In the genomic region with DNA sequence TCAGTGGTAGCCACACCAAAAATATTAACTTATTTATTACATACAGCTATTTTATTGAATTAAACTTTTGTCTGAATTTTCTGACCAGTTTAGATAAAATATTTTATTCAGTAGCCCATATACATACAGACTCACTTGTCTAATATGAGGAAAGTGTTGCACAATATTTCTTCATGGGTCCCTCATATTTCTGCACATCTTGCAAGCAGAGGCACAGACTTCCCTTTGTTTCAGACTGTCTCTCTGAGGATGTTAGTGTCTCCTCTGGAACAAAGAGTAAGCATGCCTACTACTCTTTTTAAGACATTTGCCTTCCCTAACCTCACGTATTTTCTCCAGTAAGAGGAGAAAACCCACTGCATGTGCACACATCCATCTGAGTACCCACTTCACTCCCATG, we compare ENCODE assay signal across 16 cellular contexts.
DNase-seq lines count a peak whose midpoint lies in the region; ATAC-seq, FAIRE-seq and TF ChIP-seq lines count a peak whose summit lies in the region.
"Had no signal": no experiment of that assay in that cellular context is flagged by ENCODE, and none has a peak within 500 bp of the region (broad histone marks: within the 10 kb centered on the region; RNA-seq: fewer than 3 reads in every experiment).

No MANE protein-coding gene starts in this region.

- intact Hi-C loops in HepG2 (cut with micrococcal nuclease; ENCODE audit: unreplicated experiment) (no loop called here), right lobe of liver (cut with DNase I) (no loop called here), K562 (cut with micrococcal nuclease) (no loop called here), thyroid gland (cut with DNase I) (no loop called here)

- TF ChIP-seq CTCF in HepG2 (CRISPR knock-in tag; IDR thresholded peaks at IDR 0.05) (no peak), right lobe of liver (IDR thresholded peaks at IDR 0.05) (no peak), K562 (IDR thresholded peaks at IDR 0.05 in 2 of 3, conservative IDR thresholded peaks at IDR 0.05 in 1 of 3; ENCODE audit: insufficient read depth in 2 of 3, low read depth in 1 of 3, low read length in 3 of 3) (no peak), fibroblast of pulmonary artery (IDR thresholded peaks at IDR 0.05; ENCODE audit: low read length, missing control alignments) (no peak), thyroid gland (IDR thresholded peaks at IDR 0.05) (no peak)

- DNase-seq in HepG2 (ENCODE audit: low spot score) (no peak), right lobe of liver (no peak), K562 (ENCODE audit: extremely low read depth in 1 of 4, low spot score in 3 of 4) (no peak), fibroblast of pulmonary artery (ENCODE audit: low read depth) (peak; percentile 61), thyroid gland (no peak), activated T-cell treated with anti-CD3 and anti-CD28 coated beads for 4 hours (no peak)
- DNase-seq: COR-L47, DMS153, GOT3, NCI-H1105, NCI-H1694 treated with DMSO at 0.1 percent for 48 hours, NCI-H2107 had no signal

- H3K27me3 ChIP-seq in HepG2 (ENCODE audit: control insufficient read depth in 1 of 2, insufficient read depth in 2 of 2, low read length in 2 of 2) (no peaks in the 10 kb centered on the region), right lobe of liver (no peaks in the 10 kb centered on the region), K562 (ENCODE audit: control insufficient read depth in 2 of 2, insufficient read depth in 2 of 2, low read length in 2 of 2) (no peaks in the 10 kb centered on the region), thyroid gland (no peaks in the 10 kb centered on the region)

- H3K9ac ChIP-seq in HepG2 (ENCODE audit: insufficient read depth, low read depth, low read length) = no peak overlapping the region
- no peak overlapping the region for H3K9ac ChIP-seq in K562 (ENCODE audit: insufficient read depth in 1 of 2, low read depth in 2 of 2, low read length in 2 of 2)
- H3K9ac ChIP-seq: KMS-11 had no signal

- H3K27ac ChIP-seq in HepG2 (ENCODE audit: extremely low read length, insufficient read depth, low read length) (no peak overlapping the region), right lobe of liver (no peak overlapping the region), K562 (ENCODE audit: extremely low read depth, low read depth, low read length) (no peak overlapping the region), thyroid gland (no peak overlapping the region)
- H3K27ac ChIP-seq: KMS-11 had no signal

- no peak for TF ChIP-seq EP300 in HepG2 (IDR thresholded peaks at IDR 0.05; ENCODE audit: low read depth in 2 of 2, low read length in 2 of 2)
- no peak for TF ChIP-seq EP300 in HepG2 (CRISPR knock-in tag; IDR thresholded peaks at IDR 0.05; ENCODE audit: borderline replicate concordance)
- no peak for TF ChIP-seq EP300 in K562 (IDR thresholded peaks at IDR 0.05; ENCODE audit: low read length)

- in situ Hi-C loops in HepG2 (cut with HindIII; ENCODE audit: extremely low pct_ligation_motif_present, low pct_unique_long_range_greater_than_20kb) (no loop called here), K562 (cut with MboI) (no loop called here)

- H3K4me2 ChIP-seq in HepG2 (ENCODE audit: low read depth, low read length) (no peak overlapping the region), K562 (ENCODE audit: insufficient read depth, low read length) (no peak overlapping the region)
- H3K4me2 ChIP-seq: KMS-11 had no signal

- H3K4me1 ChIP-seq in HepG2 (ENCODE audit: insufficient read depth, low read length) (no peaks in the 10 kb centered on the region), right lobe of liver (no peaks in the 10 kb centered on the region), K562 (replicated peaks in 1 of 2; ENCODE audit: control insufficient read depth in 2 of 2, insufficient read depth in 2 of 2, low read length in 2 of 2) (no peaks in the 10 kb centered on the region), thyroid gland (peaks cover 0 to 9% of the 10 kb centered on the region in 2 donors)

- TF ChIP-seq POLR2A in HepG2 (IDR thresholded peaks at IDR 0.05; ENCODE audit: insufficient read depth in 1 of 2, low read depth in 2 of 2, low read length in 2 of 2) = no peak
- no peak for TF ChIP-seq POLR2A in right lobe of liver (IDR thresholded peaks at IDR 0.05)
- no peak for TF ChIP-seq POLR2A in K562 (conservative IDR thresholded peaks at IDR 0.05)
- no peak for TF ChIP-seq POLR2A in thyroid gland (IDR thresholded peaks at IDR 0.05)

- H3K9me3 ChIP-seq in HepG2 (ENCODE audit: low read length) (no peaks in the 10 kb centered on the region), right lobe of liver (no peaks in the 10 kb centered on the region), K562 (replicated peaks; ENCODE audit: control insufficient read depth, insufficient read depth, low read depth, low read length) (no peaks in the 10 kb centered on the region), thyroid gland (no peaks in the 10 kb centered on the region)

- H3K36me3 ChIP-seq in HepG2 (replicated peaks in 1 of 2; ENCODE audit: control insufficient read depth in 1 of 2, insufficient read depth in 2 of 2, low read length in 2 of 2) (no peaks in the 10 kb centered on the region), right lobe of liver (no peaks in the 10 kb centered on the region), K562 (ENCODE audit: control insufficient read depth, insufficient read depth, low read length) (no peaks in the 10 kb centered on the region), thyroid gland (no peaks in the 10 kb centered on the region)

- H3K4me3 ChIP-seq in HepG2 (replicated peaks in 1 of 3; ENCODE audit: insufficient read depth in 1 of 3, low read depth in 2 of 3, low read length in 3 of 3) = no peak overlapping the region
- H3K4me3 ChIP-seq in right lobe of liver = no peak overlapping the region
- no peak overlapping the region for H3K4me3 ChIP-seq in K562
- H3K4me3 ChIP-seq in fibroblast of pulmonary artery (replicated peaks; ENCODE audit: low read depth, low read length) = no peak overlapping the region
- no peak overlapping the region for H3K4me3 ChIP-seq in thyroid gland (replicated peaks in 1 of 3)

- ATAC-seq in HepG2 (no peak), right lobe of liver (no peak), K562 (no peak), HG02852 (IDR thresholded peaks at IDR 0.05; ENCODE audit: unreplicated experiment) (no peak), esophagus mucosa (no peak)

- H3K79me2 ChIP-seq in HepG2 (ENCODE audit: insufficient read depth, low read length) (no peaks in the 10 kb centered on the region), K562 (ENCODE audit: control insufficient read depth, insufficient read depth, low read length) (no peaks in the 10 kb centered on the region)

- BruUV-seq in HepG2 (replicated peaks; lab: Mats Ljungman, UMichigan) = no TSS peak
- no TSS peak for BruUV-seq in K562 (replicated peaks; lab: Mats Ljungman, UMichigan)

- POLR2A ChIA-PET in HepG2 (lab: Yijun Ruan, JAX) (no interaction called here), K562 (lab: Yijun Ruan, JAX) (no interaction called here)

- no peak for TF ChIP-seq RAD21 in HepG2 (CRISPR knock-in tag; IDR thresholded peaks at IDR 0.05)
- no peak for TF ChIP-seq RAD21 in K562 (CRISPR knock-in tag; conservative IDR thresholded peaks at IDR 0.05 in 1 of 2, IDR thresholded peaks at IDR 0.05 in 1 of 2)

- no peak overlapping the region for H2AFZ ChIP-seq in HepG2 (ENCODE audit: low read length)
- H2AFZ ChIP-seq in K562 (ENCODE audit: low read depth, low read length) = no peak overlapping the region

- no peaks in the 10 kb centered on the region for H3K9me1 ChIP-seq in K562 (ENCODE audit: control insufficient read depth, insufficient read depth, low read length)

- CTCF ChIA-PET in HepG2 (lab: Yijun Ruan, JAX; ENCODE audit: low intra/inter-chr PET ratio, low total read pairs) (no interaction called here), K562 (lab: Yijun Ruan, JAX; ENCODE audit: low intra/inter-chr PET ratio) (no interaction called here)

- no peaks in the 10 kb centered on the region for H4K20me1 ChIP-seq in HepG2 (ENCODE audit: insufficient read depth, low read length)
- no peaks in the 10 kb centered on the region for H4K20me1 ChIP-seq in K562 (replicated peaks; ENCODE audit: control insufficient read depth, insufficient read depth, low read length)

- WGBS in HepG2 (ENCODE audit: low lambda C conversion rate) = 0% methylated on average over 1 of the region's 1 CpG
- 43% methylated on average over 1 of the region's 1 CpG for WGBS in right lobe of liver (ENCODE audit: insufficient coverage, low coverage, low lambda C conversion rate, missing lambda C conversion rate)
- WGBS in K562 (ENCODE audit: insufficient coverage, low coverage, missing lambda C conversion rate) = 0% methylated on average over 1 of the region's 1 CpG
- 81 to 85% methylated on average over 1 of the region's 1 CpG for WGBS in thyroid gland, 2 donors

- FAIRE-seq in HepG2 (lab: Jason Lieb, UNC) (no peak), K562 (lab: Jason Lieb, UNC) (no peak)
- FAIRE-seq: GM12892 had no signal

TF ChIP-seq in HepG2, 621 proteins besides CTCF, POLR2A, EP300 and RAD21:
- TF ChIP-seq ZFP82 (CRISPR knock-in tag; IDR thresholded peaks at IDR 0.05; ENCODE audit: borderline replicate concordance) = no peak
- peak; percentile 71 for TF ChIP-seq CEBPB (IDR thresholded peaks at IDR 0.05; ENCODE audit: borderline replicate concordance, low read depth, low read length)

TF ChIP-seq in K562, 482 proteins besides CTCF, POLR2A, EP300 and RAD21:
- TF ChIP-seq NFE2 (IDR thresholded peaks at IDR 0.05; ENCODE audit: low read depth) (no peak), CEBPB (tag; IDR thresholded peaks at IDR 0.05) (peak; percentile 55), CEBPG (CRISPR knock-in tag; IDR thresholded peaks at IDR 0.05) (no peak), CEBPG (tag; conservative IDR thresholded peaks at IDR 0.05 in 1 of 2, IDR thresholded peaks at IDR 0.05 in 1 of 2) (peak; percentile 42 to 53; a peak in 3 of 4 replicates)
